Comparison of ENCODE assay signal across 24 cellular contexts in the genomic region with DNA sequence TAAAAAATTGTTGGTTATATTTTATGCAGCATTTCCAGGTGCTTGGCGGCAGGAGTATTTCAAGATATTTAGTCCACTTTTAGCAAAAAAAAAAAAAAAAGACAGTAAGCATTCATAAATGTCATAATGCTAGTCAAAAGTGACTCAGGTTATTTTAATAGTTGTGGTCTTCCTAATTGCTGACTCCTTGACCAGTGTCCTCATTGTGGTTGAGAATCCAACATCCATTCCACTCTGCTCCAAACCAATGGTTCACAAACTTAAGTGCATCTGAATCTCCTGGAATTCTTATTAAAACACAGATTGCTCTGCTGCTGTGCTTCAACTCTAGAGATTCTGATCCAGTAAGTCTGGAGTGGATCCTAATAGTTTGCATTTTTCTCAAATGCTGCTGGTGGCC.
A peak's percentile ranks its signal among the peaks of the same experiment; 100 is the strongest.
DNase-seq lines count a peak whose midpoint lies in the region; ATAC-seq lines count a peak whose summit lies in the region.
"Had no signal": no experiment of that assay in that cellular context is flagged by ENCODE, and none has a peak within 500 bp of the region (broad histone marks: within the 10 kb centered on the region; RNA-seq: fewer than 3 reads in every experiment).

No MANE protein-coding gene starts in this region.

- DNase-seq in A172 (ENCODE audit: low spot score), result peak; percentile 46
- DNase-seq in GM04503 (ENCODE audit: low read depth), result peak; percentile 82
- DNase-seq in RPMI7951 (ENCODE audit: low read depth), result peak; percentile 43
- DNase-seq in fibroblast of peridontal ligament (ENCODE audit: extremely low read depth), result peak; percentile 23
- no peak for DNase-seq in KBM-7
- DNase-seq: activated CD4-positive, alpha-beta T cell treated with anti-CD3 and anti-CD28 coated beads for 36 hours; brain microvascular endothelial cell; Calu3; effector memory CD8-positive, alpha-beta T cell; heart right ventricle; NCI-H1092 treated with DMSO at 0.1 percent for 48 hours; NCI-H2029; NCI-H345; NCI-H774; nephron progenitor cell; pancreas; right lobe of liver; SIG-M5; trophoblast cell had no signal

- ATAC-seq in HG02852 (IDR thresholded peaks at IDR 0.05; ENCODE audit: unreplicated experiment), result no peak
- ATAC-seq in GM18517 (IDR thresholded peaks at IDR 0.05; ENCODE audit: unreplicated experiment), result no peak
- ATAC-seq in GM19328 (IDR thresholded peaks at IDR 0.05; ENCODE audit: unreplicated experiment), result no peak
- ATAC-seq: activated CD4-positive, alpha-beta T cell treated with anti-CD3 and anti-CD28 coated beads for 36 hours; activated naive CD4-positive, alpha-beta T cell treated with anti-CD3 and anti-CD28 coated beads, Interleukin-2, amount 50 U/mL, for 72 hours; effector memory CD8-positive, alpha-beta T cell; heart right ventricle; left lobe of liver; pancreas; right lobe of liver had no signal

- in situ Hi-C loops in KBM-7 (cut with MboI; ENCODE audit: low pct_unique_long_range_greater_than_20kb, low sequenced_read_pairs), result no loop called here
